ENCODE assay signal across 20 cellular contexts in genomic region chr11:117677729-117678310, GRCh38.
DNase-seq lines count a peak whose midpoint lies in the region; ATAC-seq lines count a peak whose summit lies in the region.
"Had no signal": no experiment of that assay in that cellular context is flagged by ENCODE, and none has a peak within 500 bp of the region (broad histone marks: within the 10 kb centered on the region; RNA-seq: fewer than 3 reads in every experiment).

No MANE protein-coding gene starts in this region.

- DNase-seq in anterior cingulate cortex (lab: John Stamatoyannopoulos, UW) (peak in 36 of 58 donors; percentile 16 to 81 (median 54)), hippocampal formation (lab: John Stamatoyannopoulos, UW) (peak; percentile 70 to 75), nucleus accumbens (lab: John Stamatoyannopoulos, UW) (peak in 43 of 56 donors; percentile 30 to 88 (median 65))
- DNase-seq in activated CD4-positive, alpha-beta memory T cell treated with anti-CD3 and anti-CD28 coated beads, Interleukin-2, amount 10 ng/mL, durations not matched to agents 7 days and 5 days = no peak
- no peak for DNase-seq in activated CD4-positive, alpha-beta T cell treated with anti-CD3 and anti-CD28 coated beads for 4 hours
- DNase-seq: Calu3; CD8-positive, alpha-beta T cell; DMS153; GDM1; Karpas-422; MV-4-11; NCI-H1694; NCI-H2081; NCI-H2171; NCI-H345; NCI-H524 treated with DMSO at 0.1 percent for 48 hours; NCI-H82 had no signal

- POLR2A ChIA-PET in activated CD4-positive, alpha-beta memory T cell treated with anti-CD3 and anti-CD28 coated beads, Interleukin-2, amount 10 ng/mL, durations not matched to agents 7 days and 5 days (lab: Charles Lee) = no interaction called here

- peaks cover 6% of the 10 kb centered on the region for H3K27me3 Mint-ChIP-seq in activated CD4-positive, alpha-beta memory T cell treated with anti-CD3 and anti-CD28 coated beads, Interleukin-2, amount 10 ng/mL, durations not matched to agents 7 days and 5 days

- peak overlapping the region; percentile 96 for H3K27ac ChIP-seq in temporal lobe (ENCODE audit: low read depth, low read length)

- CTCF ChIA-PET in activated CD4-positive, alpha-beta memory T cell treated with anti-CD3 and anti-CD28 coated beads, Interleukin-2, amount 10 ng/mL, durations not matched to agents 7 days and 5 days (lab: Charles Lee) = no interaction called here

- H3K9me3 Mint-ChIP-seq in activated CD4-positive, alpha-beta memory T cell treated with anti-CD3 and anti-CD28 coated beads, Interleukin-2, amount 10 ng/mL, durations not matched to agents 7 days and 5 days = no peaks in the 10 kb centered on the region
- H3K9me3 Mint-ChIP-seq: CD8-positive, alpha-beta T cell had no signal

- H3K4me3 Mint-ChIP-seq in activated CD4-positive, alpha-beta memory T cell treated with anti-CD3 and anti-CD28 coated beads, Interleukin-2, amount 10 ng/mL, durations not matched to agents 7 days and 5 days = no peak overlapping the region
- H3K4me3 Mint-ChIP-seq: CD8-positive, alpha-beta T cell had no signal

- no peaks in the 10 kb centered on the region for H3K36me3 Mint-ChIP-seq in activated CD4-positive, alpha-beta memory T cell treated with anti-CD3 and anti-CD28 coated beads, Interleukin-2, amount 10 ng/mL, durations not matched to agents 7 days and 5 days (ENCODE audit: low read depth)
- H3K36me3 Mint-ChIP-seq: CD8-positive, alpha-beta T cell had no signal

- peaks cover 6% of the 10 kb centered on the region for H3K4me1 Mint-ChIP-seq in activated CD4-positive, alpha-beta memory T cell treated with anti-CD3 and anti-CD28 coated beads, Interleukin-2, amount 10 ng/mL, durations not matched to agents 7 days and 5 days

- H3K27ac Mint-ChIP-seq in activated CD4-positive, alpha-beta memory T cell treated with anti-CD3 and anti-CD28 coated beads, Interleukin-2, amount 10 ng/mL, durations not matched to agents 7 days and 5 days = no peak overlapping the region
- H3K27ac Mint-ChIP-seq: CD8-positive, alpha-beta T cell had no signal

- no peak for ATAC-seq in HG02981 (IDR thresholded peaks at IDR 0.05; ENCODE audit: unreplicated experiment)
- ATAC-seq: CD8-positive, alpha-beta T cell; HCT116 had no signal

Comparison
In these comparisons a context has a peak if more than half of its experiments do, and no peak if none do; other contexts are left out.
1. DNase-seq: peak in anterior cingulate cortex (36 of 58), hippocampal formation (2 of 2) and nucleus accumbens (43 of 56); none in activated CD4-positive, alpha-beta memory T cell treated with anti-CD3 and anti-CD28 coated beads, Interleukin-2, amount 10 ng/mL, durations not matched to agents 7 days and 5 days (single experiment) and activated CD4-positive, alpha-beta T cell treated with anti-CD3 and anti-CD28 coated beads for 4 hours (0 of 2).